In genomic region chr14:54759982-54760585, GRCh38 we compare ENCODE assay signal across 29 cellular contexts.
"Had no signal": no experiment of that assay in that cellular context is flagged by ENCODE, and none has a peak within 500 bp of the region (broad histone marks: within the 10 kb centered on the region; RNA-seq: fewer than 3 reads in every experiment).

No MANE protein-coding gene starts in this region.

- H3K4me3 ChIP-seq: ovary, psoas muscle, skin epidermis, smooth muscle cell, spleen, stomach, thoracic aorta, thyroid gland, tibial nerve, upper lobe of left lung, vagina had no signal

- H3K4me3 Mint-ChIP-seq: naive thymus-derived CD8-positive, alpha-beta T cell; natural killer cell treated with Interleukin-12 subunit alpha and Interleukin-12 subunit beta and Interleukin-15 and Interleukin-18, amount 100 ng/mL, for 72 hours; nephron progenitor cell; neural crest cell; stimulated activated naive B cell treated with anti-CD40 and anti-IgM and Interleukin-4, amounts not matched to agents 10 μg/mL and 1 μg/mL and 100 μg/mL, for 72 hours; stimulated activated naive CD8-positive, alpha-beta T cell treated with anti-CD3 and anti-CD28 coated beads, Interleukin-15, Interleukin-2, amounts not matched to agents 100 ng/mL and 50 ng/mL, for 24 hours had no signal

- H3K9ac ChIP-seq: parathyroid adenoma had no signal

- H3K27ac Mint-ChIP-seq: naive thymus-derived CD8-positive, alpha-beta T cell; natural killer cell treated with Interleukin-12 subunit alpha and Interleukin-12 subunit beta and Interleukin-15 and Interleukin-18, amount 100 ng/mL, for 72 hours; progenitor cell of endocrine pancreas; stimulated activated naive B cell treated with anti-CD40 and anti-IgM and Interleukin-4, amounts not matched to agents 10 μg/mL and 1 μg/mL and 100 μg/mL, for 72 hours; stimulated activated naive CD8-positive, alpha-beta T cell treated with anti-CD3 and anti-CD28 coated beads, Interleukin-15, Interleukin-2, amounts not matched to agents 100 ng/mL and 50 ng/mL, for 24 hours had no signal

- H3K4me1 ChIP-seq: parathyroid adenoma had no signal

- H3K36me3 Mint-ChIP-seq: naive thymus-derived CD8-positive, alpha-beta T cell; natural killer cell treated with Interleukin-12 subunit alpha and Interleukin-12 subunit beta and Interleukin-15 and Interleukin-18, amount 100 ng/mL, for 72 hours had no signal

- H3K4me2 ChIP-seq: smooth muscle cell had no signal

- ATAC-seq: naive thymus-derived CD8-positive, alpha-beta T cell; natural killer cell treated with Interleukin-12 subunit alpha and Interleukin-12 subunit beta and Interleukin-15 and Interleukin-18, amount 100 ng/mL, for 72 hours; psoas muscle; right cardiac atrium; sciatic nerve; stimulated activated naive B cell treated with anti-CD40 and anti-IgM and Interleukin-4, amounts not matched to agents 10 μg/mL and 1 μg/mL and 100 μg/mL, for 72 hours had no signal

- H3K9me3 ChIP-seq: ovary, psoas muscle, spleen, stomach, thoracic aorta, thyroid gland, tibial nerve, upper lobe of left lung, vagina had no signal

- H3K27me3 ChIP-seq: ovary, spleen, stomach, thyroid gland, tibial nerve, upper lobe of left lung, vagina had no signal

- H3K27ac ChIP-seq: ovary, parathyroid adenoma, psoas muscle, skin epidermis, spleen, stomach, tibial nerve, upper lobe of left lung, vagina had no signal

- H3K36me3 ChIP-seq: ovary, thyroid gland had no signal

- H2AFZ ChIP-seq: parathyroid adenoma had no signal

- H3K9me3 Mint-ChIP-seq: naive thymus-derived CD8-positive, alpha-beta T cell; natural killer cell treated with Interleukin-12 subunit alpha and Interleukin-12 subunit beta and Interleukin-15 and Interleukin-18, amount 100 ng/mL, for 72 hours; nephron progenitor cell; neural crest cell; stimulated activated naive B cell treated with anti-CD40 and anti-IgM and Interleukin-4, amounts not matched to agents 10 μg/mL and 1 μg/mL and 100 μg/mL, for 72 hours; stimulated activated naive CD8-positive, alpha-beta T cell treated with anti-CD3 and anti-CD28 coated beads, Interleukin-15, Interleukin-2, amounts not matched to agents 100 ng/mL and 50 ng/mL, for 24 hours had no signal

- H3K27me3 Mint-ChIP-seq: stimulated activated naive B cell treated with anti-CD40 and anti-IgM and Interleukin-4, amounts not matched to agents 10 μg/mL and 1 μg/mL and 100 μg/mL, for 72 hours had no signal

- DNase-seq: naive thymus-derived CD8-positive, alpha-beta T cell; nephron progenitor cell; occipital lobe; ovary; posterior cingulate gyrus; psoas muscle; right cardiac atrium; spleen; stimulated activated CD4-positive, alpha-beta T cell treated with anti-CD3 and anti-CD28 coated beads, Interleukin-12 subunit alpha, Interleukin-12 subunit beta, amount 100 ng/mL, for 4 hours; stimulated activated CD4-positive, alpha-beta T cell treated with anti-CD3 and anti-CD28 coated beads, Interleukin-1b, Interleukin-23, amount 100 ng/mL, for 48 hours; stimulated activated CD4-positive, alpha-beta T cell treated with anti-CD3 and anti-CD28 coated beads, Interleukin-4, amount 100 ng/mL, for 1 hour; stimulated activated CD4-positive, alpha-beta T cell treated with anti-CD3 and anti-CD28 coated beads, Interleukin-4, amount 100 ng/mL, for 4 hours; stimulated activated CD8-positive, alpha-beta memory T cell treated with anti-CD3 and anti-CD28 coated beads, Interleukin-4, amount 100 ng/mL, for 48 hours; stimulated activated naive B cell treated with anti-CD40 and anti-IgM and Interleukin-4, amounts not matched to agents 10 μg/mL and 1 μg/mL and 100 μg/mL, for 72 hours; stimulated activated naive CD4-positive, alpha-beta T cell treated with Interleukin-2 at 50 U/mL for 16 hours; stomach had no signal

- H3K4me1 Mint-ChIP-seq: neural crest cell had no signal
